Comparison of ENCODE assay signal across 26 cellular contexts in the genomic region with DNA sequence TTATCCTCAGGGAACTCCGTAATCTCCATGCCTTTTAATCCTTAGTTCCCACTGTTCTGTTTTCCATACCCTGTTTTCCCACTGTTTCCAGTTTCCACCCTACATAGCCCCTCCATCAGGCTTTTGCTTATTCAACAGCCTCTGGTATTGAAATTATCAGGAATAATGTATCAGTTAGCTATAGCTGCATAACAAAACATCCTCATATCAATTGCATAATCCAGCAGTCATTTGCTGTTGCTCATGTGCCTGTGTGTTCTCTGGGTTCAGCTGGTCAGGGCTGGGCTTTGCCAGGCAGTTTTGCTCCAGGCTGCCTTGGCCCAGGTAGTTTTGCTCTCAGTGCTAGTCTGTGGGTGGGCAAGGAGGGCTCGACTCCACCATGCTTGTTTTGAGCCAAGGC.
"Had no signal": no experiment of that assay in that cellular context is flagged by ENCODE, and none has a peak within 500 bp of the region (broad histone marks: within the 10 kb centered on the region; RNA-seq: fewer than 3 reads in every experiment).

No MANE protein-coding gene starts in this region.

- H3K27ac ChIP-seq: hepatocyte, left ventricle myocardium inferior, neural progenitor cell, neutrophil, parathyroid adenoma, sigmoid colon, spleen, suprapubic skin, thoracic aorta, tibial artery, vagina had no signal

- H3K27me3 Mint-ChIP-seq: naive B cell; stimulated activated naive CD8-positive, alpha-beta T cell treated with anti-CD3 and anti-CD28 coated beads, Interleukin-15, Interleukin-2, amounts not matched to agents 100 ng/mL and 50 ng/mL, for 24 hours had no signal

- H3K4me3 Mint-ChIP-seq: mesothelial cell of epicardium; natural killer cell; nephron progenitor cell; neural progenitor cell; stimulated activated effector memory CD8-positive, alpha-beta T cell treated with anti-CD3 and anti-CD28 coated beads, Interleukin-12 subunit alpha, Interleukin-12 subunit beta, amount 100 ng/mL, for 72 hours; stimulated activated naive CD8-positive, alpha-beta T cell treated with anti-CD3 and anti-CD28 coated beads, Interleukin-15, Interleukin-2, amounts not matched to agents 100 ng/mL and 50 ng/mL, for 24 hours had no signal

- H3K27ac Mint-ChIP-seq: mesothelial cell of epicardium; natural killer cell; nephron progenitor cell; neural progenitor cell; stimulated activated effector memory CD8-positive, alpha-beta T cell treated with anti-CD3 and anti-CD28 coated beads, Interleukin-12 subunit alpha, Interleukin-12 subunit beta, amount 100 ng/mL, for 72 hours; stimulated activated naive CD8-positive, alpha-beta T cell treated with anti-CD3 and anti-CD28 coated beads, Interleukin-15, Interleukin-2, amounts not matched to agents 100 ng/mL and 50 ng/mL, for 24 hours had no signal

- H3K4me3 ChIP-seq: hepatocyte, left ventricle myocardium inferior, lung, neural progenitor cell, sigmoid colon, spleen, suprapubic skin, thoracic aorta, tibial artery, upper lobe of left lung, vagina had no signal

- H3K4me1 Mint-ChIP-seq: mesothelial cell of epicardium; natural killer cell; nephron progenitor cell; neural progenitor cell; stimulated activated effector memory CD8-positive, alpha-beta T cell treated with anti-CD3 and anti-CD28 coated beads, Interleukin-12 subunit alpha, Interleukin-12 subunit beta, amount 100 ng/mL, for 72 hours had no signal

- H3K27me3 ChIP-seq: hepatocyte, neural progenitor cell, neutrophil, spleen, upper lobe of left lung, vagina had no signal

- H3K9me3 Mint-ChIP-seq: mesothelial cell of epicardium; natural killer cell; nephron progenitor cell; stimulated activated naive CD8-positive, alpha-beta T cell treated with anti-CD3 and anti-CD28 coated beads, Interleukin-15, Interleukin-2, amounts not matched to agents 100 ng/mL and 50 ng/mL, for 24 hours had no signal

- H3K36me3 ChIP-seq: left ventricle myocardium inferior, neural progenitor cell, neutrophil, sigmoid colon, spleen, suprapubic skin, thoracic aorta, tibial artery, upper lobe of left lung, vagina had no signal

- H3K9me3 ChIP-seq: neutrophil, suprapubic skin, thoracic aorta, vagina had no signal

- FAIRE-seq: small intestine had no signal

- H3K4me2 ChIP-seq: hepatocyte, neural progenitor cell had no signal

- H3K9ac ChIP-seq: neural progenitor cell, parathyroid adenoma had no signal

- H2AFZ ChIP-seq: hepatocyte, neural progenitor cell, parathyroid adenoma had no signal

- DNase-seq: islet precursor cell; left ventricle myocardium inferior; mesendoderm; naive B cell; natural killer cell; nephron progenitor cell; occipital lobe; right cardiac atrium; sigmoid colon; small intestine; spleen; stimulated activated CD4-positive, alpha-beta T cell treated with anti-CD3 and anti-CD28 coated beads, Interleukin-4, amount 100 ng/mL, for 24 hours; stimulated activated naive CD4-positive, alpha-beta T cell; tibial artery; upper lobe of left lung had no signal

- H3K36me3 Mint-ChIP-seq: mesothelial cell of epicardium; natural killer cell; neural progenitor cell; stimulated activated effector memory CD8-positive, alpha-beta T cell treated with anti-CD3 and anti-CD28 coated beads, Interleukin-12 subunit alpha, Interleukin-12 subunit beta, amount 100 ng/mL, for 72 hours had no signal

- ATAC-seq: natural killer cell; right cardiac atrium; stimulated activated effector memory CD8-positive, alpha-beta T cell treated with anti-CD3 and anti-CD28 coated beads, Interleukin-12 subunit alpha, Interleukin-12 subunit beta, amount 100 ng/mL, for 72 hours had no signal

- H3K4me1 ChIP-seq: left ventricle myocardium inferior, neural progenitor cell, parathyroid adenoma, sigmoid colon, spleen, suprapubic skin, tibial artery, vagina had no signal

- H3K79me2 ChIP-seq: hepatocyte, parathyroid adenoma had no signal
